9 cellular contexts compared by ENCODE assay signal in genomic region chr18:36095936-36096519, GRCh38. TPM values are rescaled to one million over a fixed set of nuclear protein-coding genes. Genes with fewer than 3 reads are reported as not detected.
A peak's percentile ranks its signal among the peaks of the same experiment; 100 is the strongest.
DNase-seq lines count a peak whose midpoint lies in the region; ATAC-seq and TF ChIP-seq lines count a peak whose summit lies in the region.
"Had no signal": no experiment of that assay in that cellular context is flagged by ENCODE, and none has a peak within 500 bp of the region (broad histone marks: within the 10 kb centered on the region; RNA-seq: fewer than 3 reads in every experiment).

No MANE protein-coding gene starts in this region.

- H3K27me3 ChIP-seq in liver (ENCODE audit: control insufficient read depth in 4 of 4, insufficient read depth in 4 of 4, low read length in 3 of 4): no peaks in the 10 kb centered on the region

- H3K4me3 ChIP-seq in HEK293 (ENCODE audit: low read depth, low read length): no peak overlapping the region
- no peak overlapping the region for H3K4me3 ChIP-seq in cardiac fibroblast (replicated peaks in 1 of 2; ENCODE audit: low read depth in 2 of 2, low read length in 2 of 2)
- no peak overlapping the region for H3K4me3 ChIP-seq in liver (ENCODE audit: low read depth in 1 of 3, low read length in 3 of 3)
- H3K4me3 ChIP-seq: mucosa of descending colon had no signal

- ATAC-seq in HG02763 (IDR thresholded peaks at IDR 0.05; ENCODE audit: unreplicated experiment): no peak
- ATAC-seq: mucosa of descending colon had no signal

- TF ChIP-seq CTCF in HEK293 (tag by site-specific recombination; IDR thresholded peaks at IDR 0.05) (peak; percentile 48; the same call in 1 of the 2 replicates), cardiac fibroblast (IDR thresholded peaks at IDR 0.05; ENCODE audit: low read depth, low read length) (peak; percentile 43), liver (IDR thresholded peaks at IDR 0.05; ENCODE audit: low read depth, low read length, missing input control) (peak; percentile 58)

- H3K4me1 ChIP-seq in HEK293 (ENCODE audit: control insufficient read depth, insufficient read depth, low read length) (no peaks in the 10 kb centered on the region), liver (ENCODE audit: control insufficient read depth in 4 of 4, insufficient read depth in 4 of 4, low read length in 3 of 4) (no peaks in the 10 kb centered on the region)

- CTCF ChIA-PET in HEK293 (lab: Yijun Ruan, JAX): interaction anchor here (0.5 to 7.5 kb wide), 44 partner anchors 10 to 1247 kb away, joined by 3 to 181 read pairs (median 4); partner anchors contain the start of genes ELP2 and SLC39A6

- H3K9ac ChIP-seq in liver (ENCODE audit: low read depth in 1 of 2, low read length in 2 of 2): no peak overlapping the region

- 17% methylated on average over 1 of the region's 1 CpG for WGBS in liver

- POLR2A ChIA-PET in HEK293 (lab: Yijun Ruan, JAX): interaction anchor here (0.5 kb wide), 1 partner anchor 37 kb away, joined by 6 read pairs; no protein-coding TSS in a partner anchor

- peak; percentile 32 for DNase-seq in COLO829 (ENCODE audit: low spot score)
- DNase-seq in NCI-H748 treated with DMSO at 0.1 percent for 48 hours (lab: John Stamatoyannopoulos, UW): peak; percentile 64
- DNase-seq in cardiac fibroblast (ENCODE audit: low read depth in 2 of 2): peak; percentile 84 to 87
- DNase-seq in stimulated activated CD4-positive, alpha-beta T cell treated with anti-CD3 and anti-CD28 coated beads, Interleukin-12 subunit alpha, Interleukin-12 subunit beta, amount 100 ng/mL, for 4 hours: no peak
- DNase-seq in nucleus accumbens (lab: John Stamatoyannopoulos, UW): no peak

- H3K36me3 ChIP-seq in HEK293 (ENCODE audit: control insufficient read depth in 2 of 2, insufficient read depth in 1 of 2, low read length in 2 of 2) (no peaks in the 10 kb centered on the region), liver (ENCODE audit: control insufficient read depth in 4 of 4, insufficient read depth in 3 of 4, low read depth in 1 of 4, low read length in 3 of 4) (no peaks in the 10 kb centered on the region)

- TF ChIP-seq RAD21 in liver (IDR thresholded peaks at IDR 0.05): peak; percentile 92 to 95

- H3K27ac ChIP-seq in HEK293 (ENCODE audit: extremely low read depth, low read depth, low read length) (no peak overlapping the region), liver (ENCODE audit: low read depth in 1 of 2, low read length in 2 of 2) (no peak overlapping the region)

- H3K9me3 ChIP-seq in HEK293 (ENCODE audit: control insufficient read depth, insufficient read depth, low read depth, low read length) (no peaks in the 10 kb centered on the region), liver (ENCODE audit: control insufficient read depth in 4 of 4, low read length in 3 of 4) (no peaks in the 10 kb centered on the region)
- H3K9me3 ChIP-seq: mucosa of descending colon had no signal

TF ChIP-seq in HEK293, 187 proteins besides CTCF, POLR2A, EP300 and RAD21:
- peak; percentile 87 for TF ChIP-seq ZNF654 (tag by site-specific recombination; IDR thresholded peaks at IDR 0.05; ENCODE audit: low read depth)
- no peak for TF ChIP-seq ZNF521 (tag by site-specific recombination; IDR thresholded peaks at IDR 0.05)
- TF ChIP-seq ZSCAN30 (tag by site-specific recombination; IDR thresholded peaks at IDR 0.05): 0 out of 2 replicates have a peak, but pooled peaks have one; percentile 9
- no peak for TF ChIP-seq ZBTB6 (tag by site-specific recombination; IDR thresholded peaks at IDR 0.05)
- TF ChIP-seq ZNF600 (tag by site-specific recombination; IDR thresholded peaks at IDR 0.05): no peak
- TF ChIP-seq ZNF423 (tag by site-specific recombination; IDR thresholded peaks at IDR 0.05): no peak
- peak; percentile 59; the same call in 1 of the 2 replicates for TF ChIP-seq ZNF660 (tag by site-specific recombination; IDR thresholded peaks at IDR 0.05)
- peak; percentile 84 for TF ChIP-seq ZNF664 (tag by site-specific recombination; IDR thresholded peaks at IDR 0.05)
- peak; percentile 77 for TF ChIP-seq ZNF146 (tag by site-specific recombination; IDR thresholded peaks at IDR 0.05)
TF ChIP-seq in HEK293: peak in this region for 5.

TF ChIP-seq in liver, 16 proteins besides CTCF, POLR2A, EP300 and RAD21:
- TF ChIP-seq HNF4G (IDR thresholded peaks at IDR 0.05) (no peak), RXRA (IDR thresholded peaks at IDR 0.05) (no peak), JUND (IDR thresholded peaks at IDR 0.05) (no peak)

RNA-seq across cellular contexts. Expression of gene RPRD1A, which starts 28.7 kb away (rescaled TPM):
- 10 to 100 TPM; 20.5 to 29.5 TPM for total RNA-seq in liver
- polyA plus RNA-seq in liver: 10 to 100 TPM; 11.8 to 12.7 TPM

RNA-seq across cellular contexts. Expression of gene SLC39A6, which starts 33.1 kb away (rescaled TPM):
- 10 to 100 TPM; 10.3 to 16.6 TPM for total RNA-seq in liver
- 1 to 10 TPM; 4.6 to 6.3 TPM for polyA plus RNA-seq in liver

RNA-seq across cellular contexts. Expression of gene ELP2, which starts 33.7 kb away (rescaled TPM):
- 10 to 100 TPM; 51.7 to 78.1 TPM for total RNA-seq in liver
- polyA plus RNA-seq in liver: 10 to 100 TPM; 27.3 to 50.0 TPM

Comparison
In these comparisons a context has a peak if more than half of its experiments do, and no peak if none do; other contexts are left out.
1. DNase-seq: peak in COLO829 (single experiment), NCI-H748 treated with DMSO at 0.1 percent for 48 hours (single experiment) and cardiac fibroblast (2 of 2); none in stimulated activated CD4-positive, alpha-beta T cell treated with anti-CD3 and anti-CD28 coated beads, Interleukin-12 subunit alpha, Interleukin-12 subunit beta, amount 100 ng/mL, for 4 hours (single experiment) and nucleus accumbens (0 of 56).
2. Peak in every context shown above with its lines, with median percentiles within 50 percentile points of each other: CTCF ChIP-seq.